Comparison of ENCODE assay signal across 11 cellular contexts in the genomic region with DNA sequence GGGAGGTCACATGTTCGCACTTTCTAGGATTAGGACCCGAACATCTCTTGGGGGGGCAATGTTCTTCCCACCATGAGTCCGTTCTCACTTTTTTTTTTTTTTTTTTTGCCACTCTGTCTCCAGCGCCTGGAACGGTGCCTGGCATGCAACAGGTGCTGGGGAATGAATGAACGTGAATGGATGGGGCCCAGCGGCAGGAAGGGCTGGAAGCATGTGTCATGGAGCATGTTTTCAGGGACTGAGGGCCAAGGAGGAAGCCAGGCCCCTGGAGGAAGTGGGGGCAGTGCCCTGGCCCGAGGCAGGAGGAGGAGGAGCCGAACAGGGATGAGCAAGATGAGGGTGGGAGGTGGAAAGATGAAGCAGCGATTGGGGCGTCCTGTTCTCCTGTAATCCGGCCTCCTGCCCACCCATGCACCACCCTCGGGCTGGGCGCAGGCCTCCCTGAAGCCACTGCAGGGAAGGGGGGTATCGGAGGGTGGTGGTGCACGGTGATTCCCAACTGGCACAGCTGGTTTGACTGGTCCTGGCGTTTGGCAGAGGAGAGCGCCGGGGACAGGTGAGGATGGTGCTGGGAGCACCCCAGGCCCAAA. TPM values are rescaled to one million over a fixed set of nuclear protein-coding genes. Genes with fewer than 3 reads are reported as not detected.
DNase-seq lines count a peak whose midpoint lies in the region; ATAC-seq and TF ChIP-seq lines count a peak whose summit lies in the region.
"Had no signal": no experiment of that assay in that cellular context is flagged by ENCODE, and none has a peak within 500 bp of the region (broad histone marks: within the 10 kb centered on the region; RNA-seq: fewer than 3 reads in every experiment).

No MANE protein-coding gene starts in this region.

- intact Hi-C loops in activated T-helper 2 cell treated with anti-CD3 and anti-CD28 coated beads, Interferon-gamma antibody, Interleukin-2, Interleukin-4, amounts not matched to agents 10 μg/mL and 5 μg/mL and 100 μg/mL, durations not matched to agents 14 hours and 24 hours and 36 hours (cut with micrococcal nuclease) = no loop called here

- H3K4me3 Mint-ChIP-seq in activated T-helper 2 cell treated with anti-CD3 and anti-CD28 coated beads, Interferon-gamma antibody, Interleukin-2, Interleukin-4, amounts not matched to agents 10 μg/mL and 5 μg/mL and 100 μg/mL, durations not matched to agents 14 hours and 24 hours and 36 hours (ENCODE audit: low read depth) = no peak overlapping the region

- H3K4me1 Mint-ChIP-seq in activated T-helper 2 cell treated with anti-CD3 and anti-CD28 coated beads, Interferon-gamma antibody, Interleukin-2, Interleukin-4, amounts not matched to agents 10 μg/mL and 5 μg/mL and 100 μg/mL, durations not matched to agents 14 hours and 24 hours and 36 hours (ENCODE audit: low read depth) = no peaks in the 10 kb centered on the region

- H3K27ac Mint-ChIP-seq in activated T-helper 2 cell treated with anti-CD3 and anti-CD28 coated beads, Interferon-gamma antibody, Interleukin-2, Interleukin-4, amounts not matched to agents 10 μg/mL and 5 μg/mL and 100 μg/mL, durations not matched to agents 14 hours and 24 hours and 36 hours = no peak overlapping the region

- no peaks in the 10 kb centered on the region for H3K27me3 Mint-ChIP-seq in activated T-helper 2 cell treated with anti-CD3 and anti-CD28 coated beads, Interferon-gamma antibody, Interleukin-2, Interleukin-4, amounts not matched to agents 10 μg/mL and 5 μg/mL and 100 μg/mL, durations not matched to agents 14 hours and 24 hours and 36 hours (ENCODE audit: low read depth)

- POLR2A ChIA-PET in GM10248 (lab: Yijun Ruan, JAX) = no interaction called here

- ATAC-seq in omental fat pad (ENCODE audit: low FRiP score) (peak; percentile 83), HG03565 (IDR thresholded peaks at IDR 0.05; ENCODE audit: unreplicated experiment) (no peak)
- ATAC-seq: Right ventricle myocardium inferior had no signal

- H3K9me3 Mint-ChIP-seq in activated T-helper 2 cell treated with anti-CD3 and anti-CD28 coated beads, Interferon-gamma antibody, Interleukin-2, Interleukin-4, amounts not matched to agents 10 μg/mL and 5 μg/mL and 100 μg/mL, durations not matched to agents 14 hours and 24 hours and 36 hours = no peaks in the 10 kb centered on the region

- peak; percentile 96 for DNase-seq in DMS53 treated with DMSO at 0.1 percent for 48 hours (lab: John Stamatoyannopoulos, UW; ENCODE audit: unreplicated experiment)
- peak; percentile 84 for DNase-seq in NCI-H2029 (lab: John Stamatoyannopoulos, UW)
- DNase-seq in dermis blood vessel endothelial cell = peak; percentile 86
- no peak for DNase-seq in omental fat pad (ENCODE audit: low spot score)
- DNase-seq in NCI-H748 (lab: John Stamatoyannopoulos, UW; ENCODE audit: unreplicated experiment) = no peak
- no peak for DNase-seq in activated T-helper 2 cell treated with anti-CD3 and anti-CD28 coated beads, Interferon-gamma antibody, Interleukin-2, Interleukin-4, amounts not matched to agents 10 μg/mL and 5 μg/mL and 100 μg/mL, durations not matched to agents 14 hours and 24 hours and 36 hours (ENCODE audit: low spot score)
- no peak for DNase-seq in GM10248 (ENCODE audit: extremely low spot score)
- DNase-seq: activated naive CD4-positive, alpha-beta T cell treated with anti-CD3 and anti-CD28 coated beads, Interleukin-2, amount 50 U/mL, for 16 hours; stimulated activated CD4-positive, alpha-beta T cell treated with anti-CD3 and anti-CD28 coated beads, Interleukin-4, amount 100 ng/mL, for 24 hours had no signal

- CTCF ChIA-PET in GM10248 (lab: Yijun Ruan, JAX) = no interaction called here

- TF ChIP-seq CTCF in omental fat pad (IDR thresholded peaks at IDR 0.05) (no peak), GM10248 (IDR thresholded peaks at IDR 0.05; ENCODE audit: control extremely low read depth, extremely low read depth, low read depth, missing control alignments) (no peak)

- H3K36me3 Mint-ChIP-seq in activated T-helper 2 cell treated with anti-CD3 and anti-CD28 coated beads, Interferon-gamma antibody, Interleukin-2, Interleukin-4, amounts not matched to agents 10 μg/mL and 5 μg/mL and 100 μg/mL, durations not matched to agents 14 hours and 24 hours and 36 hours (ENCODE audit: low read depth) = no peaks in the 10 kb centered on the region

RNA-seq across cellular contexts. Expression of a gene that starts 8.8 kb away (rescaled TPM):
- total RNA-seq in dermis blood vessel endothelial cell (0.42 TPM in 1 of 2 replicates, not detected in the other), omental fat pad (not detected)
- total RNA-seq in activated T-helper 2 cell treated with anti-CD3 and anti-CD28 coated beads, Interferon-gamma antibody, Interleukin-2, Interleukin-4, amounts not matched to agents 10 μg/mL and 5 μg/mL and 100 μg/mL, durations not matched to agents 14 hours and 24 hours and 36 hours = not detected in 2 replicates

RNA-seq across cellular contexts. Expression of a gene that starts 31.6 kb away (rescaled TPM):
- 0.14 TPM in 1 of 2 replicates, not detected in the other for total RNA-seq in dermis blood vessel endothelial cell
- total RNA-seq in omental fat pad = under 1 TPM; 0.12 to 0.47 (median 0.39) TPM
- 3.1 and 5.1 TPM in 2 replicates for total RNA-seq in activated T-helper 2 cell treated with anti-CD3 and anti-CD28 coated beads, Interferon-gamma antibody, Interleukin-2, Interleukin-4, amounts not matched to agents 10 μg/mL and 5 μg/mL and 100 μg/mL, durations not matched to agents 14 hours and 24 hours and 36 hours

Comparison
In these comparisons a context has a peak if more than half of its experiments do, and no peak if none do; other contexts are left out.
1. DNase-seq: peak in DMS53 treated with DMSO at 0.1 percent for 48 hours (single experiment), NCI-H2029 (single experiment) and dermis blood vessel endothelial cell (single experiment); none in omental fat pad (single experiment), NCI-H748 (single experiment), activated T-helper 2 cell treated with anti-CD3 and anti-CD28 coated beads, Interferon-gamma antibody, Interleukin-2, Interleukin-4, amounts not matched to agents 10 μg/mL and 5 μg/mL and 100 μg/mL, durations not matched to agents 14 hours and 24 hours and 36 hours (single experiment) and GM10248 (single experiment).